ENCODE assay signal across 17 cellular contexts in the genomic region with DNA sequence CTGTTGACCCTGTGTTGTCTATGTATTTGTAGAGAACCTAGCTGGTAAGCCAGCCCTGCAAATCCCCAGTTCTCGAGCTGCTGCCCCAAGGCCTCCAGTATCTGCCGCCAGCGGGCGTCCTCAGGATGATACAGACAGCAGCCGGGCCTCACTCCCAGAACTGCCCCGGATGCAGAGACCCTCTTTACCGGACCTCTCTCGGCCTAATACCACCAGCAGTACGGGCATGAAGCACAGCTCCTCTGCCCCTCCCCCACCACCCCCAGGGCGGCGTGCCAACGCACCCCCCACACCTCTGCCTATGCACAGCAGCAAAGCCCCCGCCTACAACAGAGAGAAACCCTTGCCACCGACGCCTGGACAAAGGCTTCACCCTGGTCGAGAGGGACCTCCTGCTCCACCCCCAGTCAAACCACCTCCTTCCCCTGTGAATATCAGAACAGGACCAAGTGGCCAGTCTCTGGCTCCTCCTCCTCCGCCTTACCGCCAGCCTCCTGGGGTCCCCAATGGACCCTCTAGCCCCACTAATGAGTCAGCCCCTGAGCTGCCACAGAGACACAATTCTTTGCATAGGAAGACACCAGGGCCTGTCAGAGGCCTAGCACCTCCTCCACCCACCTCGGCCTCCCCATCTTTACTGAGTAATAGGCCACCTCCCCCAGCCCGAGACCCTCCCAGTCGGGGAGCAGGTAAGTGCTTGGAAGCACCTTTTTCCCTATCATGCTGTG. TPM values are rescaled to one million over a fixed set of nuclear protein-coding genes. Genes with fewer than 3 reads are reported as not detected.
DNase-seq lines count a peak whose midpoint lies in the region; ATAC-seq and TF ChIP-seq lines count a peak whose summit lies in the region.
"Had no signal": no experiment of that assay in that cellular context is flagged by ENCODE, and none has a peak within 500 bp of the region (broad histone marks: within the 10 kb centered on the region; RNA-seq: fewer than 3 reads in every experiment).

No MANE protein-coding gene starts in this region.

- peaks cover 33% of the 10 kb centered on the region for H3K36me3 ChIP-seq in GM23338 (ENCODE audit: insufficient read depth)
- H3K36me3 ChIP-seq in upper lobe of right lung: peaks cover 90% of the 10 kb centered on the region

- H4K20me1 ChIP-seq in GM23338 (replicated peaks; ENCODE audit: insufficient read depth): no peaks in the 10 kb centered on the region

- no peak overlapping the region for H2AFZ ChIP-seq in GM23338

- H3K4me3 ChIP-seq in GM23338 (no peak overlapping the region), upper lobe of right lung (no peak overlapping the region)
- H3K4me3 ChIP-seq: SJSA1 had no signal

- no peak overlapping the region for H3K4me2 ChIP-seq in GM23338
- H3K4me2 ChIP-seq: KMS-11 had no signal

- ATAC-seq in GM23338 (peak; percentile 50), WTC11 (peak; percentile 71), esophagus mucosa (peak; percentile 27), upper lobe of right lung (peak; percentile 29)
- ATAC-seq: HCT116, Right ventricle myocardium inferior had no signal

- H3K27me3 ChIP-seq in GM23338 (ENCODE audit: insufficient read depth): no peaks in the 10 kb centered on the region
- no peaks in the 10 kb centered on the region for H3K27me3 ChIP-seq in upper lobe of right lung
- H3K27me3 ChIP-seq: SJSA1 had no signal

- no peaks in the 10 kb centered on the region for H3K9me3 ChIP-seq in upper lobe of right lung
- H3K9me3 ChIP-seq: SJSA1 had no signal

- H3K27ac ChIP-seq in GM23338 (ENCODE audit: low read depth): no peak overlapping the region
- H3K27ac ChIP-seq in upper lobe of right lung: no peak overlapping the region
- H3K27ac ChIP-seq: KMS-11, SJSA1 had no signal

- peaks cover 34% of the 10 kb centered on the region for H3K36me3 Mint-ChIP-seq in GM23338 (ENCODE audit: low read depth)
- peaks cover 29% of the 10 kb centered on the region for H3K36me3 Mint-ChIP-seq in WTC11

- no peak for DNase-seq in GM23338 (ENCODE audit: low spot score)
- DNase-seq in WTC11 (ENCODE audit: low spot score): no peak
- no peak for DNase-seq in upper lobe of right lung
- DNase-seq in activated CD8-positive, alpha-beta memory T cell treated with anti-CD3 and anti-CD28 coated beads for 24 hours: no peak
- DNase-seq in hippocampal formation (lab: John Stamatoyannopoulos, UW): no peak
- no peak for DNase-seq in NCI-H1694 (lab: John Stamatoyannopoulos, UW)
- DNase-seq: CD4-positive, CD25-positive, alpha-beta regulatory T cell; DMS 273 treated with DMSO at 0.1 percent for 48 hours; DND-41; NCI-H1694 treated with DMSO at 0.1 percent for 48 hours; NCI-H446 treated with DMSO at 0.1 percent for 48 hours; NCI-H526 treated with DMSO at 0.1 percent for 48 hours had no signal

- CTCF ChIA-PET in WTC11 (lab: Charles Lee): interaction anchor here (0.5 to 0.7 kb wide), 2 partner anchors 40 to 153 kb away, joined by 3 read pairs; no protein-coding TSS in a partner anchor

- H3K4me1 ChIP-seq in GM23338 (ENCODE audit: insufficient read depth): no peaks in the 10 kb centered on the region
- H3K4me1 ChIP-seq in upper lobe of right lung: no peaks in the 10 kb centered on the region
- H3K4me1 ChIP-seq: SJSA1 had no signal

- H3K4me1 Mint-ChIP-seq in GM23338 (peaks cover 8% of the 10 kb centered on the region; the same call in 1 of the 3 replicates), WTC11 (peaks cover 8% of the 10 kb centered on the region)

- POLR2A ChIA-PET in WTC11 (lab: Charles Lee): interaction anchor here (0.6 kb wide), 1 partner anchor 42 kb away, joined by 3 read pairs; no protein-coding TSS in a partner anchor

- peak overlapping the region; percentile 71; the same call in 1 of the 2 replicates for H3K27ac Mint-ChIP-seq in GM23338
- peak overlapping the region; percentile 48; the same call in 1 of the 2 replicates for H3K27ac Mint-ChIP-seq in WTC11
- H3K27ac Mint-ChIP-seq: CD4-positive, CD25-positive, alpha-beta regulatory T cell had no signal

- H3F3A ChIP-seq in GM23338 (replicated peaks; ENCODE audit: low read depth): peaks cover 3% of the 10 kb centered on the region; the same call in 1 of the 2 replicates

- H3K4me3 Mint-ChIP-seq in GM23338 (no peak overlapping the region), WTC11 (no peak overlapping the region)
- H3K4me3 Mint-ChIP-seq: CD4-positive, CD25-positive, alpha-beta regulatory T cell had no signal

- H3K9me3 Mint-ChIP-seq in GM23338 (no peaks in the 10 kb centered on the region; the same call in 2 of the 3 replicates), WTC11 (no peaks in the 10 kb centered on the region)
- H3K9me3 Mint-ChIP-seq: CD4-positive, CD25-positive, alpha-beta regulatory T cell had no signal

- no peaks in the 10 kb centered on the region for H3K79me2 ChIP-seq in GM23338 (replicated peaks; ENCODE audit: insufficient read depth)

- no peaks in the 10 kb centered on the region for H3K9me2 ChIP-seq in GM23338 (ENCODE audit: insufficient read depth)

- H3K27me3 Mint-ChIP-seq in GM23338 (ENCODE audit: insufficient read depth, low read depth, poor library complexity) (peaks cover 3% of the 10 kb centered on the region), WTC11 (ENCODE audit: low read depth) (no peaks in the 10 kb centered on the region)
- H3K27me3 Mint-ChIP-seq: CD4-positive, CD25-positive, alpha-beta regulatory T cell had no signal

- TF ChIP-seq CTCF in GM23338 (conservative IDR thresholded peaks at IDR 0.05; ENCODE audit: low read depth in 2 of 2) (no peak), WTC11 (IDR thresholded peaks at IDR 0.05) (no peak), upper lobe of right lung (IDR thresholded peaks at IDR 0.05) (no peak)

- intact Hi-C loops in upper lobe of right lung (cut with DNase I): no loop called here

TF ChIP-seq in GM23338, 12 proteins besides CTCF, POLR2A, EP300 and RAD21 (continues in another document):
- no peak for TF ChIP-seq STAT1 (IDR thresholded peaks at IDR 0.05; ENCODE audit: unreplicated experiment)

TF ChIP-seq in WTC11, 78 proteins besides CTCF, POLR2A, EP300 and RAD21:
- TF ChIP-seq ZNF121 (CRISPR knock-in tag; IDR thresholded peaks at IDR 0.05) (peak; percentile 27; the same call in 1 of the 2 replicates), SOX15 (CRISPR knock-in tag; IDR thresholded peaks at IDR 0.05) (no peak), ATF2 (CRISPR knock-in tag; IDR thresholded peaks at IDR 0.05; ENCODE audit: borderline replicate concordance, low read depth) (no peak), RORB (CRISPR knock-in tag; IDR thresholded peaks at IDR 0.05) (no peak), GABPB1 (CRISPR knock-in tag; IDR thresholded peaks at IDR 0.05) (no peak)
TF ChIP-seq in WTC11: peak in this region for 1.

RNA-seq across cellular contexts. Expression of gene CDC6, which starts 23.1 kb away (rescaled TPM):
- 75.5 and 79.9 TPM in 2 replicates for total RNA-seq in GM23338 (2014; rRNA removed; shearing (Covaris generic))
- polyA plus RNA-seq in GM23338 (2016; fragmentation: Nextera tagmentation; extraction: Ambion mirVana): 40.6 and 46.2 TPM in 2 replicates
- 85.9 to 125 TPM (median 87.9 TPM) in 3 replicates for total RNA-seq in WTC11 (2021)
- total RNA-seq in esophagus mucosa: 12.8 TPM
- total RNA-seq in upper lobe of right lung: 1.4 TPM

RNA-seq across cellular contexts. Expression of gene RARA, which starts 44.4 kb away (rescaled TPM):
- 15.9 and 17.8 TPM in 2 replicates for total RNA-seq in GM23338 (2014; rRNA removed; shearing (Covaris generic))
- polyA plus RNA-seq in GM23338 (2016; fragmentation: Nextera tagmentation; extraction: Ambion mirVana): 7.4 and 8.7 TPM in 2 replicates
- total RNA-seq in WTC11 (2021) (14.3 to 20.7 TPM (median 15.8 TPM) in 3 replicates), esophagus mucosa (8.2 TPM), upper lobe of right lung (69.7 TPM)

RNA-seq across cellular contexts. Expression of gene WIPF2, which starts 45.5 kb away (rescaled TPM):
- total RNA-seq in GM23338 (2014; rRNA removed; shearing (Covaris generic)): 9.2 and 10.8 TPM in 2 replicates
- 9.2 and 11.7 TPM in 2 replicates for polyA plus RNA-seq in GM23338 (2016; fragmentation: Nextera tagmentation; extraction: Ambion mirVana)
- 23.0 to 24.6 TPM (median 23.8 TPM) in 3 replicates for total RNA-seq in WTC11 (2021)
- 27.2 TPM for total RNA-seq in esophagus mucosa
- total RNA-seq in upper lobe of right lung: 38.3 TPM
